In genomic region chr7:1419310-1419634, GRCh38 we compare ENCODE assay signal across 24 cellular contexts.
"Had no signal": no experiment of that assay in that cellular context is flagged by ENCODE, and none has a peak within 500 bp of the region (broad histone marks: within the 10 kb centered on the region; RNA-seq: fewer than 3 reads in every experiment).

No MANE protein-coding gene starts in this region.

- H3K9me3 ChIP-seq: lower lobe of right lung, right lobe of liver, suprapubic skin, transverse colon, upper lobe of right lung, uterus had no signal

- H3K4me1 Mint-ChIP-seq: neural crest cell had no signal

- H3K4me3 Mint-ChIP-seq: neural crest cell had no signal

- H3K4me3 ChIP-seq: coronary artery, lower lobe of right lung, right lobe of liver, suprapubic skin, transverse colon, upper lobe of right lung, uterus had no signal

- H3K36me3 Mint-ChIP-seq: immature natural killer cell; naive thymus-derived CD8-positive, alpha-beta T cell had no signal

- FAIRE-seq: endometrium, frontal cortex, small intestine had no signal

- ATAC-seq: effector memory CD8-positive, alpha-beta T cell; left ventricle myocardium superior; lower lobe of right lung; naive thymus-derived CD8-positive, alpha-beta T cell; right lobe of liver; stimulated activated naive CD8-positive, alpha-beta T cell treated with anti-CD3 and anti-CD28 coated beads, Interleukin-15, amount 100 ng/mL, for 72 hours; upper lobe of right lung had no signal

- H3K27ac Mint-ChIP-seq: effector memory CD8-positive, alpha-beta T cell; immature natural killer cell; progenitor cell of endocrine pancreas; stimulated activated naive CD8-positive, alpha-beta T cell treated with anti-CD3 and anti-CD28 coated beads, Interleukin-15, amount 100 ng/mL, for 72 hours had no signal

- H3K36me3 ChIP-seq: lower lobe of right lung, right lobe of liver, suprapubic skin, transverse colon, upper lobe of right lung, uterus had no signal

- H3K9ac ChIP-seq: parathyroid adenoma had no signal

- H3K9me3 Mint-ChIP-seq: effector memory CD8-positive, alpha-beta T cell; naive thymus-derived CD8-positive, alpha-beta T cell; neural crest cell had no signal

- H3K4me1 ChIP-seq: lower lobe of right lung, right lobe of liver, transverse colon, upper lobe of right lung, uterus had no signal

- H3K27ac ChIP-seq: coronary artery, lower lobe of right lung, parathyroid adenoma, right lobe of liver, suprapubic skin, transverse colon, upper lobe of right lung, uterus had no signal

- DNase-seq: effector memory CD8-positive, alpha-beta T cell; hypothalamus; immature natural killer cell; left ventricle myocardium superior; lower lobe of right lung; naive thymus-derived CD8-positive, alpha-beta T cell; right lobe of liver; small intestine; stimulated activated CD4-positive, alpha-beta T cell treated with anti-CD3 and anti-CD28 coated beads, Interleukin-12 subunit alpha, Interleukin-12 subunit beta, amount 100 ng/mL, for 4 hours; stimulated activated CD4-positive, alpha-beta T cell treated with anti-CD3 and anti-CD28 coated beads, Interleukin-1b, Interleukin-23, amount 100 ng/mL, for 48 hours; stimulated activated CD4-positive, alpha-beta T cell treated with anti-CD3 and anti-CD28 coated beads, Interleukin-4, amount 100 ng/mL, for 1 hour; stimulated activated CD8-positive, alpha-beta memory T cell treated with anti-CD3 and anti-CD28 coated beads, Interleukin-4, amount 100 ng/mL, for 48 hours; stimulated activated naive CD4-positive, alpha-beta T cell; stimulated activated naive CD8-positive, alpha-beta T cell treated with anti-CD3 and anti-CD28 coated beads, Interleukin-15, amount 100 ng/mL, for 72 hours; transverse colon; upper lobe of right lung; uterus had no signal
